9 cellular contexts compared by ENCODE assay signal in genomic region chr17:3794890-3795757, GRCh38. TPM values are rescaled to one million over a fixed set of nuclear protein-coding genes. Genes with fewer than 3 reads are reported as not detected.
DNase-seq lines count a peak whose midpoint lies in the region; ATAC-seq, FAIRE-seq and TF ChIP-seq lines count a peak whose summit lies in the region.
"Had no signal": no experiment of that assay in that cellular context is flagged by ENCODE, and none has a peak within 500 bp of the region (broad histone marks: within the 10 kb centered on the region; RNA-seq: fewer than 3 reads in every experiment).

No MANE protein-coding gene starts in this region.

- no peaks in the 10 kb centered on the region for H3K79me2 ChIP-seq in HepG2 (ENCODE audit: insufficient read depth, low read length)

- H3K9ac ChIP-seq in HepG2 (ENCODE audit: insufficient read depth, low read depth, low read length): peak overlapping the region; percentile 75

- intact Hi-C loops in HepG2 (cut with micrococcal nuclease; ENCODE audit: unreplicated experiment) (loop anchor here (1.0 kb wide), 1 partner anchor 8 kb away; no protein-coding TSS in a partner anchor), right lobe of liver (cut with DNase I) (no loop called here), left colon (cut with DNase I, micrococcal nuclease) (no loop called here)

- peak overlapping the region in 2 of 3 experiments; percentile 33 to 57; a peak in 5 of 6 replicates for H3K4me3 ChIP-seq in HepG2 (replicated peaks in 1 of 3; ENCODE audit: insufficient read depth in 1 of 3, low read depth in 2 of 3, low read length in 3 of 3)
- no peak overlapping the region for H3K4me3 ChIP-seq in right lobe of liver
- H3K4me3 ChIP-seq in thymus (ENCODE audit: low read length): no peak overlapping the region
- H3K4me3 ChIP-seq: BLaER1 treated with 17β-estradiol and CSF1 and Interleukin-3, amounts not matched to agents 10 nM and 100 nM had no signal

- DNase-seq in HepG2 (ENCODE audit: low spot score) (peak; percentile 78), right lobe of liver (no peak), left colon (no peak), middle frontal gyrus (ENCODE audit: extremely low spot score, low spot score) (no peak), dermis blood vessel endothelial cell (no peak)
- peak; percentile 65 to 73 for DNase-seq in activated T-cell treated with anti-CD3 and anti-CD28 coated beads, Interleukin-2, amount 50 U/mL, for 72 hours

- no peaks in the 10 kb centered on the region for H4K20me1 ChIP-seq in HepG2 (ENCODE audit: insufficient read depth, low read length)

- TF ChIP-seq EP300 in HepG2 (IDR thresholded peaks at IDR 0.05; ENCODE audit: low read depth in 2 of 2, low read length in 2 of 2) (peak in 1 of 2 experiments; percentile 88; a peak in 2 of 4 replicates), HepG2 (CRISPR knock-in tag; IDR thresholded peaks at IDR 0.05; ENCODE audit: borderline replicate concordance) (peak; percentile 49; the same call in 1 of the 2 replicates)

- POLR2A ChIA-PET in HepG2 (lab: Yijun Ruan, JAX): interaction anchor here (0.6 to 4.1 kb wide), 14 partner anchors 10 to 127 kb away, joined by 3 to 39 read pairs (median 4); partner anchors contain the start of genes EMC6, HASPIN, NCBP3 and TAX1BP3

- no peaks in the 10 kb centered on the region for H3K9me3 Mint-ChIP-seq in activated T-cell treated with anti-CD3 and anti-CD28 coated beads, Interleukin-2, amount 50 U/mL, for 72 hours

- H3K36me3 ChIP-seq in HepG2 (replicated peaks in 1 of 2; ENCODE audit: control insufficient read depth in 1 of 2, insufficient read depth in 2 of 2, low read length in 2 of 2): no peaks in the 10 kb centered on the region
- H3K36me3 ChIP-seq in right lobe of liver: no peaks in the 10 kb centered on the region
- H3K36me3 ChIP-seq in thymus (ENCODE audit: control insufficient read depth, insufficient read depth): no peaks in the 10 kb centered on the region
- H3K36me3 ChIP-seq: BLaER1 treated with 17β-estradiol and CSF1 and Interleukin-3, amounts not matched to agents 10 nM and 100 nM had no signal

- peak; percentile 52 for TF ChIP-seq RAD21 in HepG2 (CRISPR knock-in tag; IDR thresholded peaks at IDR 0.05)

- TSS peak; percentile 77 for BruUV-seq in HepG2 (replicated peaks; lab: Mats Ljungman, UMichigan)

- no peak overlapping the region for H2AFZ ChIP-seq in HepG2 (ENCODE audit: low read length)

- peak; percentile 51 to 67; a peak in 3 of 4 replicates for TF ChIP-seq POLR2A in HepG2 (IDR thresholded peaks at IDR 0.05; ENCODE audit: insufficient read depth in 1 of 2, low read depth in 2 of 2, low read length in 2 of 2)
- TF ChIP-seq POLR2A in right lobe of liver (IDR thresholded peaks at IDR 0.05): no peak

- H3K27ac ChIP-seq in HepG2 (ENCODE audit: extremely low read length, insufficient read depth, low read length) (peak overlapping the region; percentile 92), right lobe of liver (no peak overlapping the region), thymus (ENCODE audit: low read depth) (peak overlapping the region; percentile 90)

- peak overlapping the region; percentile 17 for H3K27ac Mint-ChIP-seq in activated T-cell treated with anti-CD3 and anti-CD28 coated beads, Interleukin-2, amount 50 U/mL, for 72 hours

- peaks cover 20% of the 10 kb centered on the region for H3K27me3 Mint-ChIP-seq in activated T-cell treated with anti-CD3 and anti-CD28 coated beads, Interleukin-2, amount 50 U/mL, for 72 hours (ENCODE audit: low read depth)

- peaks cover 73% of the 10 kb centered on the region for H3K4me1 Mint-ChIP-seq in activated T-cell treated with anti-CD3 and anti-CD28 coated beads, Interleukin-2, amount 50 U/mL, for 72 hours (ENCODE audit: low read depth)

- H3K9me3 ChIP-seq in HepG2 (ENCODE audit: low read length) (no peaks in the 10 kb centered on the region), right lobe of liver (no peaks in the 10 kb centered on the region), thymus (ENCODE audit: control insufficient read depth) (no peaks in the 10 kb centered on the region)
- H3K9me3 ChIP-seq: BLaER1 treated with 17β-estradiol and CSF1 and Interleukin-3, amounts not matched to agents 10 nM and 100 nM had no signal

- FAIRE-seq in HepG2 (lab: Jason Lieb, UNC): peak; percentile 36

- H3K4me2 ChIP-seq in HepG2 (ENCODE audit: low read depth, low read length): peak overlapping the region; percentile 79

- H3K36me3 Mint-ChIP-seq in activated T-cell treated with anti-CD3 and anti-CD28 coated beads, Interleukin-2, amount 50 U/mL, for 72 hours (ENCODE audit: insufficient read depth in 2 of 2): peaks cover 2 to 4% of the 10 kb centered on the region in 2 donors

- H3K4me1 ChIP-seq in HepG2 (ENCODE audit: insufficient read depth, low read length) (peaks cover 60% of the 10 kb centered on the region), right lobe of liver (peaks cover 0 to 12% (median 6%) of the 10 kb centered on the region in 4 donors), thymus (ENCODE audit: control insufficient read depth, insufficient read depth, low read length) (peaks cover 38% of the 10 kb centered on the region)

- ATAC-seq in HepG2 (peak; percentile 91), right lobe of liver (no peak), left colon (peak; percentile 76), HG03521 (IDR thresholded peaks at IDR 0.05; ENCODE audit: unreplicated experiment) (no peak)
- peak; percentile 69 to 73 for ATAC-seq in activated T-cell treated with anti-CD3 and anti-CD28 coated beads, Interleukin-2, amount 50 U/mL, for 72 hours (replicated peaks in 1 of 2)

- CTCF ChIA-PET in HepG2 (lab: Yijun Ruan, JAX; ENCODE audit: low intra/inter-chr PET ratio, low total read pairs): no interaction called here

- in situ Hi-C loops in HepG2 (cut with HindIII; ENCODE audit: extremely low pct_ligation_motif_present, low pct_unique_long_range_greater_than_20kb): no loop called here

- H3K27me3 ChIP-seq in HepG2 (ENCODE audit: control insufficient read depth in 1 of 2, insufficient read depth in 2 of 2, low read length in 2 of 2): no peaks in the 10 kb centered on the region
- no peaks in the 10 kb centered on the region for H3K27me3 ChIP-seq in right lobe of liver
- H3K27me3 ChIP-seq in thymus (ENCODE audit: control insufficient read depth, insufficient read depth): no peaks in the 10 kb centered on the region
- H3K27me3 ChIP-seq: BLaER1 treated with 17β-estradiol and CSF1 and Interleukin-3, amounts not matched to agents 10 nM and 100 nM had no signal

- H3K4me3 Mint-ChIP-seq in activated T-cell treated with anti-CD3 and anti-CD28 coated beads, Interleukin-2, amount 50 U/mL, for 72 hours: peak overlapping the region; percentile 66 to 76

- 0 out of 2 replicates have a peak, but pooled peaks have one; percentile 21 for TF ChIP-seq CTCF in HepG2 (CRISPR knock-in tag; IDR thresholded peaks at IDR 0.05)
- TF ChIP-seq CTCF in right lobe of liver (IDR thresholded peaks at IDR 0.05): no peak

- 2% methylated on average over 11 of the region's 22 CpGs for WGBS in HepG2 (ENCODE audit: low lambda C conversion rate)
- 59% methylated on average over 6 of the region's 22 CpGs for WGBS in right lobe of liver (ENCODE audit: insufficient coverage, low coverage, low lambda C conversion rate, missing lambda C conversion rate)
- WGBS in thymus: 53% methylated on average over 22 of the region's 22 CpGs

RNA-seq across cellular contexts. Expression of gene ITGAE, which starts 5.9 kb away (rescaled TPM):
- total RNA-seq in HepG2 (2016; rRNA removed; fragmentation: Illumina TruSeq; extraction: Trizol) (49.0 and 56.3 TPM in 2 replicates), right lobe of liver (1 to 10 TPM; 5.4 to 7.7 (median 5.8) TPM), left colon (10 to 100 TPM; 15.6 to 16.2 TPM), dermis blood vessel endothelial cell (7.3 and 15.7 TPM in 2 replicates)
- total RNA-seq in HepG2 (2016; cell fraction: cytosol; rRNA removed; fragmentation: Illumina TruSeq; extraction: Trizol; ENCODE audit: low read depth): 99.2 and 118 TPM in 2 replicates
- 54.9 and 56.5 TPM in 2 replicates for total RNA-seq in HepG2 (2016; cell fraction: insoluble cytoplasmic fraction; rRNA removed; fragmentation: Illumina TruSeq; extraction: Trizol)
- 121 and 124 TPM in 2 replicates for total RNA-seq in HepG2 (2016; cell fraction: membrane; rRNA removed; fragmentation: Illumina TruSeq; extraction: Trizol)
- 18.5 and 22.4 TPM in 2 replicates for total RNA-seq in HepG2 (2016; cell fraction: nucleus; rRNA removed; fragmentation: Illumina TruSeq; extraction: Trizol)
- polyA plus RNA-seq in HepG2 (2011; rRNA removed) (38.2 and 42.3 TPM in 2 replicates), thymus (170 TPM)
- 28.2 and 31.0 TPM in 2 replicates for polyA plus RNA-seq in HepG2 (2011; cell fraction: cytosol; rRNA removed)
- 13.3 and 15.2 TPM in 2 replicates for polyA plus RNA-seq in HepG2 (2011; cell fraction: nucleus; rRNA removed)
- 19.1 and 24.6 TPM in 2 replicates for polyA plus RNA-seq in HepG2 (2012)
- polyA plus RNA-seq in HepG2 (2016; cell fraction: cytosol; fragmentation: Illumina TruSeq; extraction: Trizol; ENCODE audit: low read depth): 110 and 139 TPM in 2 replicates
- 46.7 and 46.9 TPM in 2 replicates for polyA plus RNA-seq in HepG2 (2016; cell fraction: insoluble cytoplasmic fraction; fragmentation: Illumina TruSeq; extraction: Trizol; ENCODE audit: low read depth)
- polyA plus RNA-seq in HepG2 (2016; cell fraction: membrane; fragmentation: Illumina TruSeq; extraction: Trizol; ENCODE audit: low read depth): 90.3 and 104 TPM in 2 replicates
- 36.8 and 38.1 TPM in 2 replicates for polyA plus RNA-seq in HepG2 (2016; cell fraction: nucleus; fragmentation: Illumina TruSeq; extraction: Trizol; ENCODE audit: insufficient read depth, low read depth)
- 7.6 and 11.0 TPM in 2 replicates for polyA minus RNA-seq in HepG2 (2011; rRNA and poly(A)+ RNA removed; ENCODE audit: low replicate concordance)
- polyA minus RNA-seq in HepG2 (2011; cell fraction: cytosol; rRNA and poly(A)+ RNA removed): 2.8 and 3.8 TPM in 2 replicates
- 11.7 and 12.6 TPM in 2 replicates for polyA minus RNA-seq in HepG2 (2011; cell fraction: nucleus; rRNA and poly(A)+ RNA removed)
- 10 to 100 TPM; 62.1 to 86.3 TPM for total RNA-seq in activated T-cell treated with anti-CD3 and anti-CD28 coated beads, Interleukin-2, amount 50 U/mL, for 72 hours

RNA-seq across cellular contexts. Expression of gene NCBP3, which starts 50.9 kb away (rescaled TPM):
- total RNA-seq in HepG2 (2016; rRNA removed; fragmentation: Illumina TruSeq; extraction: Trizol) (20.6 and 24.8 TPM in 2 replicates), right lobe of liver (10 to 100 TPM in 4 of 6 experiments, 1 to 10 TPM in 2; 8.6 to 15.1 (median 10.5) TPM), left colon (10 to 100 TPM; 35.9 to 42.5 TPM), dermis blood vessel endothelial cell (20.9 and 23.8 TPM in 2 replicates)
- 3.9 and 4.8 TPM in 2 replicates for total RNA-seq in HepG2 (2016; cell fraction: cytosol; rRNA removed; fragmentation: Illumina TruSeq; extraction: Trizol; ENCODE audit: low read depth)
- 21.8 and 23.5 TPM in 2 replicates for total RNA-seq in HepG2 (2016; cell fraction: insoluble cytoplasmic fraction; rRNA removed; fragmentation: Illumina TruSeq; extraction: Trizol)
- total RNA-seq in HepG2 (2016; cell fraction: membrane; rRNA removed; fragmentation: Illumina TruSeq; extraction: Trizol): 7.8 and 9.5 TPM in 2 replicates
- total RNA-seq in HepG2 (2016; cell fraction: nucleus; rRNA removed; fragmentation: Illumina TruSeq; extraction: Trizol): 30.1 and 35.2 TPM in 2 replicates
- polyA plus RNA-seq in HepG2 (2011; rRNA removed) (16.6 and 19.5 TPM in 2 replicates), thymus (46.1 TPM)
- polyA plus RNA-seq in HepG2 (2011; cell fraction: cytosol; rRNA removed): 4.6 and 5.5 TPM in 2 replicates
- polyA plus RNA-seq in HepG2 (2011; cell fraction: nucleus; rRNA removed): 27.4 and 36.6 TPM in 2 replicates
- 22.5 and 26.0 TPM in 2 replicates for polyA plus RNA-seq in HepG2 (2012)
- polyA plus RNA-seq in HepG2 (2016; cell fraction: cytosol; fragmentation: Illumina TruSeq; extraction: Trizol; ENCODE audit: low read depth): 1.2 and 1.9 TPM in 2 replicates
- 22.8 and 23.0 TPM in 2 replicates for polyA plus RNA-seq in HepG2 (2016; cell fraction: insoluble cytoplasmic fraction; fragmentation: Illumina TruSeq; extraction: Trizol; ENCODE audit: low read depth)
- polyA plus RNA-seq in HepG2 (2016; cell fraction: membrane; fragmentation: Illumina TruSeq; extraction: Trizol; ENCODE audit: low read depth): 4.1 and 4.3 TPM in 2 replicates
- 77.0 and 80.1 TPM in 2 replicates for polyA plus RNA-seq in HepG2 (2016; cell fraction: nucleus; fragmentation: Illumina TruSeq; extraction: Trizol; ENCODE audit: insufficient read depth, low read depth)
- polyA minus RNA-seq in HepG2 (2011; rRNA and poly(A)+ RNA removed; ENCODE audit: low replicate concordance): 8.7 and 10.7 TPM in 2 replicates
- polyA minus RNA-seq in HepG2 (2011; cell fraction: cytosol; rRNA and poly(A)+ RNA removed): 3.4 and 5.1 TPM in 2 replicates
- polyA minus RNA-seq in HepG2 (2011; cell fraction: nucleus; rRNA and poly(A)+ RNA removed): 42.4 and 49.2 TPM in 2 replicates
- 10 to 100 TPM; 65.1 to 65.8 TPM for total RNA-seq in activated T-cell treated with anti-CD3 and anti-CD28 coated beads, Interleukin-2, amount 50 U/mL, for 72 hours

Comparison
In these comparisons a context has a peak if more than half of its experiments do, and no peak if none do; other contexts are left out.
1. ATAC-seq: peak in HepG2 (single experiment), activated T-cell treated with anti-CD3 and anti-CD28 coated beads, Interleukin-2, amount 50 U/mL, for 72 hours (2 of 2) and left colon (single experiment); none in right lobe of liver (0 of 4) and HG03521 (single experiment).
2. DNase-seq: peak in HepG2 (single experiment) and activated T-cell treated with anti-CD3 and anti-CD28 coated beads, Interleukin-2, amount 50 U/mL, for 72 hours (2 of 2); none in right lobe of liver (0 of 3), left colon (0 of 2), middle frontal gyrus (single experiment) and dermis blood vessel endothelial cell (single experiment).
3. H3K27ac ChIP-seq: peak in HepG2 (single experiment) and thymus (single experiment); none in right lobe of liver (0 of 3).
4. H3K4me3 ChIP-seq: peak in HepG2 (2 of 3); none in right lobe of liver (0 of 3) and thymus (single experiment).